Comparison of ENCODE assay signal across 1 cellular context in the genomic region with DNA sequence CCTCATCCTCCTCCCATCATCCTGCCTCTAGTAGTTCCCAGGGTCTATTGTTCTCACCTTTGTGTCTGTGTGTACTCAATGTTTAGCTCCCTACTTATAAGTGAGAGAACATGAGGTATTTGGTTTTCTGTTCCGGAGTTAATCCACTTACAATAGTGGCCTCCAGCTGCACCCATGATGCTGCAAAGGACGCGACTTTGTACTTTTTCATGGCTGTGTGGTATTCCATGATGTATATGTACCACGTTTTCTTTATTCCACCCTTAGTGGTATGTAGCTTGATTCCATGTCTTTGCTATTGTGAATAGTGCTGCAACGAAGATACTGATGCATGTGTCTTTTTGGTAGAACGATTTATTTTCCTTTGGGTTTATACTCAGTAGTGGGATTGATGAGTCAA.
A peak's percentile ranks its signal among the peaks of the same experiment; 100 is the strongest.
TF ChIP-seq lines count a peak whose summit lies in the region.

No MANE protein-coding gene starts in this region.

TF ChIP-seq in K562, 482 proteins besides CTCF, POLR2A, EP300 and RAD21:
- TF ChIP-seq CCAR2 (IDR thresholded peaks at IDR 0.05; ENCODE audit: low read depth, low read length): no peak
- TF ChIP-seq, protein P1, sequence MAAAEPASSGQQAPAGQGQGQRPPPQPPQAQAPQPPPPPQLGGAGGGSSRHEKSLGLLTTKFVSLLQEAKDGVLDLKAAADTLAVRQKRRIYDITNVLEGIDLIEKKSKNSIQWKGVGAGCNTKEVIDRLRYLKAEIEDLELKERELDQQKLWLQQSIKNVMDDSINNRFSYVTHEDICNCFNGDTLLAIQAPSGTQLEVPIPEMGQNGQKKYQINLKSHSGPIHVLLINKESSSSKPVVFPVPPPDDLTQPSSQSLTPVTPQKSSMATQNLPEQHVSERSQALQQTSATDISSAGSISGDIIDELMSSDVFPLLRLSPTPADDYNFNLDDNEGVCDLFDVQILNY (CRISPR knock-in tag; IDR thresholded peaks at IDR 0.05): 0 out of 2 replicates have a peak, but pooled peaks have one; percentile 25
- TF ChIP-seq NFIC (IDR thresholded peaks at IDR 0.05): no peak
- TF ChIP-seq, protein P2, sequence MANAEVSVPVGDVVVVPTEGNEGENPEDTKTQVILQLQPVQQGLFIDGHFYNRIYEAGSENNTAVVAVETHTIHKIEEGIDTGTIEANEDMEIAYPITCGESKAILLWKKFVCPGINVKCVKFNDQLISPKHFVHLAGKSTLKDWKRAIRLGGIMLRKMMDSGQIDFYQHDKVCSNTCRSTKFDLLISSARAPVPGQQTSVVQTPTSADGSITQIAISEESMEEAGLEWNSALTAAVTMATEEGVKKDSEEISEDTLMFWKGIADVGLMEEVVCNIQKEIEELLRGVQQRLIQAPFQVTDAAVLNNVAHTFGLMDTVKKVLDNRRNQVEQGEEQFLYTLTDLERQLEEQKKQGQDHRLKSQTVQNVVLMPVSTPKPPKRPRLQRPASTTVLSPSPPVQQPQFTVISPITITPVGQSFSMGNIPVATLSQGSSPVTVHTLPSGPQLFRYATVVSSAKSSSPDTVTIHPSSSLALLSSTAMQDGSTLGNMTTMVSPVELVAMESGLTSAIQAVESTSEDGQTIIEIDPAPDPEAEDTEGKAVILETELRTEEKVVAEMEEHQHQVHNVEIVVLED (CRISPR knock-in tag; IDR thresholded peaks at IDR 0.05): no peak
- TF ChIP-seq HLTF (IDR thresholded peaks at IDR 0.05): no peak
- no peak for TF ChIP-seq CTBP1 (IDR thresholded peaks at IDR 0.05; ENCODE audit: borderline replicate concordance)
- peak; percentile 31 for TF ChIP-seq RBM25 (IDR thresholded peaks at IDR 0.05; ENCODE audit: low read depth, low read length, severe bottlenecking)
- TF ChIP-seq ZNF311 (CRISPR knock-in tag; IDR thresholded peaks at IDR 0.05): no peak
- peak; percentile 95 for TF ChIP-seq ZNF146 (CRISPR knock-in tag; IDR thresholded peaks at IDR 0.05; ENCODE audit: unreplicated experiment)
- TF ChIP-seq, protein P3, sequence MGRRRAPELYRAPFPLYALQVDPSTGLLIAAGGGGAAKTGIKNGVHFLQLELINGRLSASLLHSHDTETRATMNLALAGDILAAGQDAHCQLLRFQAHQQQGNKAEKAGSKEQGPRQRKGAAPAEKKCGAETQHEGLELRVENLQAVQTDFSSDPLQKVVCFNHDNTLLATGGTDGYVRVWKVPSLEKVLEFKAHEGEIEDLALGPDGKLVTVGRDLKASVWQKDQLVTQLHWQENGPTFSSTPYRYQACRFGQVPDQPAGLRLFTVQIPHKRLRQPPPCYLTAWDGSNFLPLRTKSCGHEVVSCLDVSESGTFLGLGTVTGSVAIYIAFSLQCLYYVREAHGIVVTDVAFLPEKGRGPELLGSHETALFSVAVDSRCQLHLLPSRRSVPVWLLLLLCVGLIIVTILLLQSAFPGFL (CRISPR knock-in tag; IDR thresholded peaks at IDR 0.05): no peak
- TF ChIP-seq, protein P4, sequence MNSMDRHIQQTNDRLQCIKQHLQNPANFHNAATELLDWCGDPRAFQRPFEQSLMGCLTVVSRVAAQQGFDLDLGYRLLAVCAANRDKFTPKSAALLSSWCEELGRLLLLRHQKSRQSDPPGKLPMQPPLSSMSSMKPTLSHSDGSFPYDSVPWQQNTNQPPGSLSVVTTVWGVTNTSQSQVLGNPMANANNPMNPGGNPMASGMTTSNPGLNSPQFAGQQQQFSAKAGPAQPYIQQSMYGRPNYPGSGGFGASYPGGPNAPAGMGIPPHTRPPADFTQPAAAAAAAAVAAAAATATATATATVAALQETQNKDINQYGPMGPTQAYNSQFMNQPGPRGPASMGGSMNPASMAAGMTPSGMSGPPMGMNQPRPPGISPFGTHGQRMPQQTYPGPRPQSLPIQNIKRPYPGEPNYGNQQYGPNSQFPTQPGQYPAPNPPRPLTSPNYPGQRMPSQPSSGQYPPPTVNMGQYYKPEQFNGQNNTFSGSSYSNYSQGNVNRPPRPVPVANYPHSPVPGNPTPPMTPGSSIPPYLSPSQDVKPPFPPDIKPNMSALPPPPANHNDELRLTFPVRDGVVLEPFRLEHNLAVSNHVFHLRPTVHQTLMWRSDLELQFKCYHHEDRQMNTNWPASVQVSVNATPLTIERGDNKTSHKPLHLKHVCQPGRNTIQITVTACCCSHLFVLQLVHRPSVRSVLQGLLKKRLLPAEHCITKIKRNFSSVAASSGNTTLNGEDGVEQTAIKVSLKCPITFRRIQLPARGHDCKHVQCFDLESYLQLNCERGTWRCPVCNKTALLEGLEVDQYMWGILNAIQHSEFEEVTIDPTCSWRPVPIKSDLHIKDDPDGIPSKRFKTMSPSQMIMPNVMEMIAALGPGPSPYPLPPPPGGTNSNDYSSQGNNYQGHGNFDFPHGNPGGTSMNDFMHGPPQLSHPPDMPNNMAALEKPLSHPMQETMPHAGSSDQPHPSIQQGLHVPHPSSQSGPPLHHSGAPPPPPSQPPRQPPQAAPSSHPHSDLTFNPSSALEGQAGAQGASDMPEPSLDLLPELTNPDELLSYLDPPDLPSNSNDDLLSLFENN (IDR thresholded peaks at IDR 0.05; ENCODE audit: low read depth in 2 of 2, low read length in 2 of 2): no peak
- TF ChIP-seq, protein P5, sequence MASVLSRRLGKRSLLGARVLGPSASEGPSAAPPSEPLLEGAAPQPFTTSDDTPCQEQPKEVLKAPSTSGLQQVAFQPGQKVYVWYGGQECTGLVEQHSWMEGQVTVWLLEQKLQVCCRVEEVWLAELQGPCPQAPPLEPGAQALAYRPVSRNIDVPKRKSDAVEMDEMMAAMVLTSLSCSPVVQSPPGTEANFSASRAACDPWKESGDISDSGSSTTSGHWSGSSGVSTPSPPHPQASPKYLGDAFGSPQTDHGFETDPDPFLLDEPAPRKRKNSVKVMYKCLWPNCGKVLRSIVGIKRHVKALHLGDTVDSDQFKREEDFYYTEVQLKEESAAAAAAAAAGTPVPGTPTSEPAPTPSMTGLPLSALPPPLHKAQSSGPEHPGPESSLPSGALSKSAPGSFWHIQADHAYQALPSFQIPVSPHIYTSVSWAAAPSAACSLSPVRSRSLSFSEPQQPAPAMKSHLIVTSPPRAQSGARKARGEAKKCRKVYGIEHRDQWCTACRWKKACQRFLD (CRISPR knock-in tag; IDR thresholded peaks at IDR 0.05): no peak
- peak; percentile 66 for TF ChIP-seq BCOR (IDR thresholded peaks at IDR 0.05)
- no peak for TF ChIP-seq KLF16 (IDR thresholded peaks at IDR 0.05)
- no peak for TF ChIP-seq ZNF785 (CRISPR knock-in tag; IDR thresholded peaks at IDR 0.05)
- TF ChIP-seq ZNF232 (CRISPR knock-in tag; IDR thresholded peaks at IDR 0.05): no peak
- TF ChIP-seq, protein P6, sequence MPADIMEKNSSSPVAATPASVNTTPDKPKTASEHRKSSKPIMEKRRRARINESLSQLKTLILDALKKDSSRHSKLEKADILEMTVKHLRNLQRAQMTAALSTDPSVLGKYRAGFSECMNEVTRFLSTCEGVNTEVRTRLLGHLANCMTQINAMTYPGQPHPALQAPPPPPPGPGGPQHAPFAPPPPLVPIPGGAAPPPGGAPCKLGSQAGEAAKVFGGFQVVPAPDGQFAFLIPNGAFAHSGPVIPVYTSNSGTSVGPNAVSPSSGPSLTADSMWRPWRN (IDR thresholded peaks at IDR 0.05; ENCODE audit: low read depth): no peak
- TF ChIP-seq, protein P7, sequence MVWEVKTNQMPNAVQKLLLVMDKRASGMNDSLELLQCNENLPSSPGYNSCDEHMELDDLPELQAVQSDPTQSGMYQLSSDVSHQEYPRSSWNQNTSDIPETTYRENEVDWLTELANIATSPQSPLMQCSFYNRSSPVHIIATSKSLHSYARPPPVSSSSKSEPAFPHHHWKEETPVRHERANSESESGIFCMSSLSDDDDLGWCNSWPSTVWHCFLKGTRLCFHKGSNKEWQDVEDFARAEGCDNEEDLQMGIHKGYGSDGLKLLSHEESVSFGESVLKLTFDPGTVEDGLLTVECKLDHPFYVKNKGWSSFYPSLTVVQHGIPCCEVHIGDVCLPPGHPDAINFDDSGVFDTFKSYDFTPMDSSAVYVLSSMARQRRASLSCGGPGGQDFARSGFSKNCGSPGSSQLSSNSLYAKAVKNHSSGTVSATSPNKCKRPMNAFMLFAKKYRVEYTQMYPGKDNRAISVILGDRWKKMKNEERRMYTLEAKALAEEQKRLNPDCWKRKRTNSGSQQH (CRISPR knock-in tag; IDR thresholded peaks at IDR 0.05): no peak
- TF ChIP-seq BRD4 (IDR thresholded peaks at IDR 0.05): no peak
- TF ChIP-seq NELFE (IDR thresholded peaks at IDR 0.05; ENCODE audit: insufficient read depth, insufficient read length): no peak
- TF ChIP-seq KDM1A (IDR thresholded peaks at IDR 0.05): peak; percentile 18 to 63; a peak in 2 of 4 replicates
- 0 out of 3 replicates have a peak, but pooled peaks of 1 of the 2 experiments have one; percentile 20 for TF ChIP-seq CBX3 (IDR thresholded peaks at IDR 0.05; ENCODE audit: borderline replicate concordance in 1 of 2, low read length in 2 of 2)
TF ChIP-seq in K562: peak in this region for 6.
